Comparison of ENCODE assay signal across 8 cellular contexts in genomic region chr20:41177636-41178035, GRCh38. TPM values are rescaled to one million over a fixed set of nuclear protein-coding genes. Genes with fewer than 3 reads are reported as not detected.
A peak's percentile ranks its signal among the peaks of the same experiment; 100 is the strongest.
DNase-seq lines count a peak whose midpoint lies in the region; FAIRE-seq and TF ChIP-seq lines count a peak whose summit lies in the region.

No MANE protein-coding gene starts in this region.

- DNase-seq in Daoy (ENCODE audit: low read depth) (peak; percentile 84), SW480 (ENCODE audit: low spot score) (peak; percentile 81), foreskin fibroblast (peak; percentile 91 to 95), NCI-H345 (lab: John Stamatoyannopoulos, UW) (no peak), GDM1 (lab: John Stamatoyannopoulos, UW) (no peak), GM12892 (ENCODE audit: insufficient read length) (no peak)
- DNase-seq in effector CD4-positive, alpha-beta T cell = no peak

- H3K4me3 ChIP-seq in foreskin fibroblast (ENCODE audit: low read depth in 1 of 2, low read length in 2 of 2) (no peak overlapping the region), rectal smooth muscle tissue (ENCODE audit: low read length) (no peak overlapping the region)

- peaks cover 15% of the 10 kb centered on the region for H3K36me3 ChIP-seq in rectal smooth muscle tissue (ENCODE audit: control insufficient read depth, insufficient read depth, low read length)

- TF ChIP-seq POLR2A in GM12892 (IDR thresholded peaks at IDR 0.05; ENCODE audit: low read depth, low read length) = no peak

- H3K27me3 ChIP-seq in rectal smooth muscle tissue (ENCODE audit: control insufficient read depth, insufficient read depth, low read length) = no peaks in the 10 kb centered on the region

- H3K27ac ChIP-seq in rectal smooth muscle tissue (ENCODE audit: low read depth, low read length) = peak overlapping the region; percentile 3

- no peak for FAIRE-seq in GM12892 (lab: Jason Lieb, UNC)

- TF ChIP-seq CTCF in foreskin fibroblast (IDR thresholded peaks at IDR 0.05; ENCODE audit: low read depth, low read length) = no peak

- peaks cover 13% of the 10 kb centered on the region for H3K4me1 ChIP-seq in rectal smooth muscle tissue (ENCODE audit: control insufficient read depth, insufficient read depth, low read length)

- H3K9ac ChIP-seq in rectal smooth muscle tissue (ENCODE audit: low read length) = no peak overlapping the region

RNA-seq across cellular contexts. Expression of gene PLCG1, which starts 40.3 kb away (rescaled TPM):
- 18.5 and 37.1 TPM in 2 replicates for total RNA-seq in Daoy (2014; rRNA removed; shearing (Covaris generic))
- polyA plus RNA-seq in GM12892 (2012; ENCODE audit: missing spikeins) = 73.2 TPM

Comparison
In these comparisons a context has a peak if more than half of its experiments do, and no peak if none do; other contexts are left out.
1. DNase-seq: peak in Daoy (single experiment), SW480 (single experiment) and foreskin fibroblast (2 of 2); none in NCI-H345 (single experiment), GDM1 (single experiment), GM12892 (single experiment) and effector CD4-positive, alpha-beta T cell (single experiment).